12 cellular contexts compared by ENCODE assay signal in the genomic region with DNA sequence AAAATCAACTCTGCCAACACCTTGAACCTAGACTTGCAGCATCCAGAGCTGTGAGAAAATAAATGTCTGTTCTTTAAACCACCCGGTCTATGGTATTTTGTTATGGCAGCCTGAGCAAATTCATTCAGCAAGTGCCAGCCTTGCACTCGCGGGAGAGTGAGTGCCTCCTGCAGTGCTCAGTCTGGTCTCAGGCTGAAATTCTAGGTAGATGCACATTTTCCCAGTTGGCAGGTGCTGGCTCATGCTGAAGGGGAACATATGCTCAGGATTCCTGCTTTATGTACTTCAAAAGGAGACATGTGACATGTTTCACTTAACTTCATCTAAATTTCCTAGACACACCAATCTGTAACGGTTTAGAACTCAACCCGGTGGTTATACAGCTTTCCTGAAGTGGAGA.
DNase-seq lines count a peak whose midpoint lies in the region; ATAC-seq lines count a peak whose summit lies in the region.
"Had no signal": no experiment of that assay in that cellular context is flagged by ENCODE, and none has a peak within 500 bp of the region (broad histone marks: within the 10 kb centered on the region; RNA-seq: fewer than 3 reads in every experiment).

No MANE protein-coding gene starts in this region.

- DNase-seq in G401 (ENCODE audit: low spot score): peak; percentile 87
- DNase-seq in NCI-H2171 (lab: John Stamatoyannopoulos, UW): peak; percentile 49
- peak; percentile 83 for DNase-seq in cerebellar cortex (ENCODE audit: low spot score)
- peak; percentile 4 for DNase-seq in pons (ENCODE audit: low spot score)
- DNase-seq: BE2C; Caco-2; CD4-positive, alpha-beta T cell; DND-41; EL; H9 had no signal

- ATAC-seq in HG02840 (IDR thresholded peaks at IDR 0.05; ENCODE audit: low FRiP score, unreplicated experiment) (no peak), GM19467 (IDR thresholded peaks at IDR 0.05; ENCODE audit: unreplicated experiment) (no peak)

- in situ Hi-C loops in G401 (cut with HindIII; ENCODE audit: low sequenced_read_pairs): no loop called here

Comparison
In these comparisons a context has a peak if more than half of its experiments do, and no peak if none do; other contexts are left out.
1. DNase-seq: peak in every context shown above with its lines; median percentile 87 in G401; 83 in cerebellar cortex; 49 in NCI-H2171; 4 in pons.